Comparison of ENCODE assay signal across 8 cellular contexts in genomic region chr7:155490697-155491628, GRCh38. TPM values are rescaled to one million over a fixed set of nuclear protein-coding genes. Genes with fewer than 3 reads are reported as not detected.
DNase-seq lines count a peak whose midpoint lies in the region; ATAC-seq and TF ChIP-seq lines count a peak whose summit lies in the region.

No MANE protein-coding gene starts in this region.

- TF ChIP-seq CTCF in GM10248 (IDR thresholded peaks at IDR 0.05; ENCODE audit: control extremely low read depth, extremely low read depth, low read depth, missing control alignments) (no peak), colonic mucosa (IDR thresholded peaks at IDR 0.05) (no peak), foreskin fibroblast (IDR thresholded peaks at IDR 0.05; ENCODE audit: low read depth, low read length) (no peak)

- CTCF ChIA-PET in GM10248 (lab: Yijun Ruan, JAX) = no interaction called here

- WGBS in HUES64 = 26% methylated on average over 47 of the region's 47 CpGs
- 47 to 49% methylated on average over 27 to 40 of the region's 47 CpGs for WGBS in mesodermal cell (ENCODE audit: insufficient coverage in 2 of 2), 2 experiments
- WGBS in thymus = 26% methylated on average over 47 of the region's 47 CpGs

- H3K36me3 ChIP-seq in HUES64 (ENCODE audit: insufficient read depth, low read length) (no peaks in the 10 kb centered on the region), colonic mucosa (no peaks in the 10 kb centered on the region), mesodermal cell (ENCODE audit: control insufficient read depth, insufficient read depth, low read length) (no peaks in the 10 kb centered on the region), thymus (ENCODE audit: control insufficient read depth, insufficient read depth) (no peaks in the 10 kb centered on the region)

- H3K4me3 ChIP-seq in HUES64 (ENCODE audit: low read length) (peak overlapping the region; percentile 46), colonic mucosa (peak overlapping the region; percentile 32), mesodermal cell (ENCODE audit: extremely low read depth, insufficient read depth, low read length, poor library complexity, severe bottlenecking) (peak overlapping the region; percentile 5), thymus (ENCODE audit: low read length) (peak overlapping the region; percentile 51), foreskin fibroblast (ENCODE audit: low read depth in 1 of 2, low read length in 2 of 2) (peak overlapping the region in 1 of 2 donors; percentile 35)

- H3K27ac ChIP-seq in HUES64 (ENCODE audit: low read depth, low read length) = peak overlapping the region; percentile 46; the same call in 1 of the 2 replicates
- H3K27ac ChIP-seq in colonic mucosa = no peak overlapping the region
- H3K27ac ChIP-seq in mesodermal cell (ENCODE audit: low read depth, low read length, severe bottlenecking) = peak overlapping the region; percentile 85
- H3K27ac ChIP-seq in thymus (ENCODE audit: low read depth) = no peak overlapping the region

- no peaks in the 10 kb centered on the region for H3K9me3 ChIP-seq in HUES64 (ENCODE audit: insufficient read depth, low read depth, low read length)
- H3K9me3 ChIP-seq in colonic mucosa = no peaks in the 10 kb centered on the region
- H3K9me3 ChIP-seq in mesodermal cell (ENCODE audit: control insufficient read depth, low read length) = no peaks in the 10 kb centered on the region
- H3K9me3 ChIP-seq in thymus (ENCODE audit: control insufficient read depth) = no peaks in the 10 kb centered on the region

- H3K4me1 ChIP-seq in HUES64 (ENCODE audit: insufficient read depth, low read length) (peaks cover 17% of the 10 kb centered on the region), colonic mucosa (no peaks in the 10 kb centered on the region), mesodermal cell (ENCODE audit: control insufficient read depth, insufficient read depth, low read length, poor library complexity, severe bottlenecking) (peaks cover 10% of the 10 kb centered on the region), thymus (ENCODE audit: control insufficient read depth, insufficient read depth, low read length) (peaks cover 8% of the 10 kb centered on the region)

- H3K27me3 ChIP-seq in HUES64 (ENCODE audit: insufficient read depth, low read length) = peaks cover 97% of the 10 kb centered on the region
- H3K27me3 ChIP-seq in colonic mucosa = no peaks in the 10 kb centered on the region
- peaks cover 16% of the 10 kb centered on the region for H3K27me3 ChIP-seq in thymus (ENCODE audit: control insufficient read depth, insufficient read depth)

- intact Hi-C loops in colonic mucosa (cut with DNase I) = no loop called here

- DNase-seq in GM10248 (ENCODE audit: extremely low spot score) (peak; percentile 71), colonic mucosa (peak; percentile 68), foreskin fibroblast (no peak)
- no peak for DNase-seq in NK-92 treated with Interleukin-12 subunit alpha and Interleukin-12 subunit beta, amount 100 ng/mL, for 24 hours (lab: John Stamatoyannopoulos, UW)

- peak; percentile 81 for ATAC-seq in GM21447 (IDR thresholded peaks at IDR 0.05; ENCODE audit: unreplicated experiment)

- no peak overlapping the region for H3K9ac ChIP-seq in HUES64 (ENCODE audit: low read depth, low read length)
- H3K9ac ChIP-seq in colonic mucosa (ENCODE audit: low read depth in 2 of 2, low read length in 2 of 2) = peak overlapping the region in 1 of 2 donors; percentile 58

- POLR2A ChIA-PET in GM10248 (lab: Yijun Ruan, JAX) = no interaction called here

RNA-seq across cellular contexts. Expression of gene EN2, which starts 33.0 kb away (rescaled TPM):
- 3.0 TPM for polyA plus RNA-seq in HUES64 (2013, experiment 1 of 2)
- polyA plus RNA-seq in HUES64 (2013, experiment 2 of 2) = 8.2 TPM
- not detected for total RNA-seq in colonic mucosa
- polyA plus RNA-seq in mesodermal cell (2013, experiment 1 of 2) = 5.0 TPM
- polyA plus RNA-seq in mesodermal cell (2013, experiment 2 of 2) = 2.4 TPM
- 0.05 TPM for polyA plus RNA-seq in thymus

RNA-seq across cellular contexts. Expression of gene CNPY1, which starts 55.4 kb away (rescaled TPM):
- 1.1 TPM for polyA plus RNA-seq in HUES64 (2013, experiment 1 of 2)
- 2.4 TPM for polyA plus RNA-seq in HUES64 (2013, experiment 2 of 2)
- not detected for total RNA-seq in colonic mucosa
- 1.5 TPM for polyA plus RNA-seq in mesodermal cell (2013, experiment 1 of 2)
- 0.56 TPM for polyA plus RNA-seq in mesodermal cell (2013, experiment 2 of 2)
- polyA plus RNA-seq in thymus = 0.05 TPM

Comparison
In these comparisons a context has a peak if more than half of its experiments do, and no peak if none do; other contexts are left out.
1. DNase-seq: peak in GM10248 (single experiment) and colonic mucosa (single experiment); none in NK-92 treated with Interleukin-12 subunit alpha and Interleukin-12 subunit beta, amount 100 ng/mL, for 24 hours (single experiment) and foreskin fibroblast (0 of 2).
2. H3K27ac ChIP-seq: peak in HUES64 (single experiment) and mesodermal cell (single experiment); none in colonic mucosa (single experiment) and thymus (single experiment).